Comparison of ENCODE assay signal across 24 cellular contexts in genomic region chr9:130276955-130277354, GRCh38. TPM values are rescaled to one million over a fixed set of nuclear protein-coding genes. Genes with fewer than 3 reads are reported as not detected.
"Had no signal": no experiment of that assay in that cellular context is flagged by ENCODE, and none has a peak within 500 bp of the region (broad histone marks: within the 10 kb centered on the region; RNA-seq: fewer than 3 reads in every experiment).

No MANE protein-coding gene starts in this region.

- H3K9me3 ChIP-seq: ascending aorta, esophagus squamous epithelium, heart right ventricle, tibial nerve had no signal

- ATAC-seq: activated CD4-positive, CD25-positive, alpha-beta regulatory T cell treated with anti-CD3 and anti-CD28 coated beads, Interleukin-2, amount 50 U/mL, for 24 hours; activated CD8-positive, alpha-beta T cell treated with anti-CD3 and anti-CD28 coated beads, Interleukin-2, amount 10 ng/mL, durations not matched to agents 7 days and 5 days; left lobe of liver; stimulated activated naive CD8-positive, alpha-beta T cell treated with anti-CD3 and anti-CD28 coated beads, Interleukin-15, amount 100 ng/mL, for 72 hours; T-cell had no signal

- H3K36me3 Mint-ChIP-seq: naive B cell, T-cell had no signal

- DNase-seq: activated CD4-positive, alpha-beta T cell treated with anti-CD3 and anti-CD28 coated beads, Interleukin-2, amount 10 ng/mL, durations not matched to agents 7 days and 5 days; activated CD8-positive, alpha-beta T cell treated with anti-CD3 and anti-CD28 coated beads, Interleukin-2, amount 10 ng/mL, durations not matched to agents 7 days and 5 days; activated gamma-delta T cell; activated naive CD4-positive, alpha-beta T cell treated with anti-CD3 and anti-CD28 coated beads, Interleukin-2, amount 50 U/mL, for 16 hours; brain microvascular endothelial cell; central memory CD4-positive, alpha-beta T cell; esophagus squamous epithelium; heart right ventricle; naive B cell; occipital lobe; retina; stimulated activated CD4-positive, alpha-beta T cell treated with anti-CD3 and anti-CD28 coated beads, Interleukin-12 subunit alpha, Interleukin-12 subunit beta, amount 100 ng/mL, for 4 hours; stimulated activated CD4-positive, alpha-beta T cell treated with anti-CD3 and anti-CD28 coated beads, Interleukin-4, amount 100 ng/mL, for 4 hours; stimulated activated naive CD8-positive, alpha-beta T cell treated with anti-CD3 and anti-CD28 coated beads, Interleukin-15, amount 100 ng/mL, for 72 hours; T-cell had no signal

- H3K4me3 Mint-ChIP-seq: activated CD4-positive, alpha-beta T cell treated with anti-CD3 and anti-CD28 coated beads, Interleukin-2, amount 10 ng/mL, durations not matched to agents 7 days and 5 days; activated CD8-positive, alpha-beta T cell treated with anti-CD3 and anti-CD28 coated beads, Interleukin-2, amount 10 ng/mL, durations not matched to agents 7 days and 5 days; activated T-helper 1 cell treated with anti-CD3 and anti-CD28 coated beads, Interleukin-12 subunit alpha, Interleukin-12 subunit beta, Interleukin-2, Interleukin-4 antibody, amounts not matched to agents 30 ng/mL and 10 ng/mL and 1 ng/mL, durations not matched to agents 14 hours and 24 hours and 36 hours; naive B cell; stimulated activated naive CD8-positive, alpha-beta T cell treated with anti-CD3 and anti-CD28 coated beads, Interleukin-15, amount 100 ng/mL, for 72 hours; T-cell; T-helper 2 cell treated with Interferon-gamma antibody and Interleukin-4, amounts not matched to agents 5 μg/mL and 100 μg/mL, for 36 hours had no signal

- H3K36me3 ChIP-seq: ascending aorta, brain microvascular endothelial cell, esophagus squamous epithelium, heart right ventricle, tibial nerve had no signal

- H3K9me3 Mint-ChIP-seq: activated CD4-positive, alpha-beta T cell treated with anti-CD3 and anti-CD28 coated beads, Interleukin-2, amount 10 ng/mL, durations not matched to agents 7 days and 5 days; activated T-helper 1 cell treated with anti-CD3 and anti-CD28 coated beads, Interleukin-12 subunit alpha, Interleukin-12 subunit beta, Interleukin-2, Interleukin-4 antibody, amounts not matched to agents 30 ng/mL and 10 ng/mL and 1 ng/mL, durations not matched to agents 14 hours and 24 hours and 36 hours; stimulated activated naive CD8-positive, alpha-beta T cell treated with anti-CD3 and anti-CD28 coated beads, Interleukin-15, amount 100 ng/mL, for 72 hours; T-cell; T-helper 2 cell treated with Interferon-gamma antibody and Interleukin-4, amounts not matched to agents 5 μg/mL and 100 μg/mL, for 36 hours had no signal

- H3K4me3 ChIP-seq: ascending aorta, esophagus squamous epithelium, heart right ventricle, lung, tibial nerve had no signal

- H3K4me1 Mint-ChIP-seq: activated CD4-positive, alpha-beta T cell treated with anti-CD3 and anti-CD28 coated beads, Interleukin-2, amount 10 ng/mL, durations not matched to agents 7 days and 5 days; naive B cell; stimulated activated naive CD8-positive, alpha-beta T cell treated with anti-CD3 and anti-CD28 coated beads, Interleukin-15, amount 100 ng/mL, for 72 hours; T-cell had no signal

- H3K27me3 ChIP-seq: ascending aorta, brain microvascular endothelial cell, esophagus squamous epithelium had no signal

- H3K4me1 ChIP-seq: ascending aorta, esophagus squamous epithelium had no signal

- H3K27ac ChIP-seq: ascending aorta, brain microvascular endothelial cell, heart right ventricle, tibial nerve, VCaP had no signal

- H3K27ac Mint-ChIP-seq: activated CD4-positive, alpha-beta T cell treated with anti-CD3 and anti-CD28 coated beads, Interleukin-2, amount 10 ng/mL, durations not matched to agents 7 days and 5 days; activated CD8-positive, alpha-beta T cell treated with anti-CD3 and anti-CD28 coated beads, Interleukin-2, amount 10 ng/mL, durations not matched to agents 7 days and 5 days; activated T-helper 1 cell treated with anti-CD3 and anti-CD28 coated beads, Interleukin-12 subunit alpha, Interleukin-12 subunit beta, Interleukin-2, Interleukin-4 antibody, amounts not matched to agents 30 ng/mL and 10 ng/mL and 1 ng/mL, durations not matched to agents 14 hours and 24 hours and 36 hours; naive B cell; stimulated activated naive CD8-positive, alpha-beta T cell treated with anti-CD3 and anti-CD28 coated beads, Interleukin-15, amount 100 ng/mL, for 72 hours; T-cell; T-helper 2 cell treated with Interferon-gamma antibody and Interleukin-4, amounts not matched to agents 5 μg/mL and 100 μg/mL, for 36 hours had no signal

RNA-seq across cellular contexts. Expression of gene HMCN2, which starts 11.4 kb away (rescaled TPM):
- total RNA-seq: activated CD4-positive, alpha-beta T cell treated with anti-CD3 and anti-CD28 coated beads, Interleukin-2, amount 10 ng/mL, durations not matched to agents 7 days and 5 days; activated CD8-positive, alpha-beta T cell treated with anti-CD3 and anti-CD28 coated beads, Interleukin-2, amount 10 ng/mL, durations not matched to agents 7 days and 5 days; activated T-helper 1 cell treated with anti-CD3 and anti-CD28 coated beads, Interleukin-12 subunit alpha, Interleukin-12 subunit beta, Interleukin-2, Interleukin-4 antibody, amounts not matched to agents 30 ng/mL and 10 ng/mL and 1 ng/mL, durations not matched to agents 14 hours and 24 hours and 36 hours; occipital lobe had no signal
- polyA plus RNA-seq: keratinocyte had no signal
